In the genomic region with DNA sequence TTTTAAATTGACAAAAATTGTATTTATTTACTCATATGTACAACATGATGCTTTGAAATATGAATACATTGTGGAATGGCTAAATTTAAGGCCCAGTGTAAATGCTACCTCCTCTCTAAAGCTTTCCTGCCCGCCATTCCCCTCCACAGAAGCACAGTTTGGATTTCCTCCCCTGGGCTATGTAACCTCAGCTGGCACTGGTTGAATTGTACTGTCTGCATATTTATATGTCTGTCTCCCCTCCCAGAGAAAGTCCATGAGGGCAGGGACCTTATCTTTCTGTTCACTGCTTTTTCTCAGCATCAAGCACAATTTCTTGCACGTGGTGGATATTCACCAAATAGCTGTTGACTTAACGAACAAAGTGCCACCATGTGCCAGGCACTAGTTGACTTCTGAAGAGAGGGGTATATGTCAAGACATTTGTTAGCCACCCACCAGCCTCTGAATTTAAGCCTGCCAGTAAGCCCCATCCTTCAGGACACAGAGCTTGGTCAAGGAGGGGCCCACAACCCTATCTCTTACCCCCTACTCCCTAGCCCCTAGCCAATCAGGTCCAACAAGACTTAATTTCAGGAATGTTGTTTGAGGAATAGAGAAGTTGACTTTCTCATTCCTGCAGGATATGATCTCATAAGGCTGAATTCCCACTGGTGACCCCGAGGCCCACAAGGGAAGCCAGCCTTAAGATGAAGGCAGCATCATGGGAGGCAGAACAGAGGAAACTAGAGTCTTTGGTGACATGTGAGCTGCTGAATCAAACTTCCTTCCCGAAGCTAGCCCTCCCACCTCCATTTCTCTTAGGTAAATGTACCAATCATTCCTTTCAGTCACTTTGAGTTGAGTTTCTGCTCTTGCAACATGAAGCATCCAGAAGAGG, we compare ENCODE assay signal across 1 cellular context.
A peak's percentile ranks its signal among the peaks of the same experiment; 100 is the strongest.
TF ChIP-seq lines count a peak whose summit lies in the region.

No MANE protein-coding gene starts in this region.

TF ChIP-seq in K562, 482 proteins besides CTCF, POLR2A, EP300 and RAD21:
- TF ChIP-seq, protein P1, sequence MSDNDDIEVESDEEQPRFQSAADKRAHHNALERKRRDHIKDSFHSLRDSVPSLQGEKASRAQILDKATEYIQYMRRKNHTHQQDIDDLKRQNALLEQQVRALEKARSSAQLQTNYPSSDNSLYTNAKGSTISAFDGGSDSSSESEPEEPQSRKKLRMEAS (CRISPR knock-in tag; IDR thresholded peaks at IDR 0.05) = 0 out of 2 replicates have a peak, but pooled peaks have one; percentile 2
- TF ChIP-seq TGIF2 (CRISPR knock-in tag; IDR thresholded peaks at IDR 0.05) (no peak), KDM1A (IDR thresholded peaks at IDR 0.05) (peak in 1 of 2 experiments; percentile 12; a peak in 1 of 4 replicates)
TF ChIP-seq in K562: peak in this region for 2.
